ENCODE assay signal across 8 cellular contexts in the genomic region with DNA sequence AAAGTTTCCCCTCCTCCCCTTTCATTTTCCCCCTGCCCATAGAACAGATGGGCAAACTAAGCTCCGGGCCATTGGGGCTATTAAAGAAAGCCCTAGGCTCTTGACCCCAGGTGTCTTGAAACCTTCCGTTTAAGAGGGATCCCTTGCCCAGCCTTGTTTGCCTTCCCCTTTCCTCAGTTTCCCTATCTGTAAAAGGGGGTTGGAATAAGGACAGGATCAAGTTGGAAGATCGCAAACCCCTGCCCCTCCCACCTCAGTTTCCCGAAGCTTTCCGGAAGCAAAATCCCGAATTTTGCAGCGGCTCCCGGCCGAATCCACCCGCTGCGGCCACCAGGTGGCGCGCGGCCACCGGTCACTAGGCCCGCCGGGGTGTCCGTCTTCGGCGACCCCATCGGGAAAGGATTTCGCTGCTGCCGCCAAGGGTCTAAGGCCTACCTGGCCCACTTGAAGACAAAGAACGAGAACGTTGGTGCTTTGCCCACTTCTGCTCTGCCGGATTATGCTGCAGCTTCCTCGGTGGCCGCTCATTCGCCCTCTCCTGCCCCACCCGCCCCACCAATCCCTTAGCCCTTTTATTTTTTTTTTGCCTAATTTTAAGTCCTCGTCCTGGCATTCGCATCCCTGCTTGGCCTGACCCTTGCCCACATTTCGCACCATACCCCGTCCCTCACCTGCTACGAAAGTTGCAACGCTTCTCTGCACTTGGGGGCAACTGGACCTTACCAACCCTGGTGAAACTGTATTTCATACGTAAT. TPM values are rescaled to one million over a fixed set of nuclear protein-coding genes. Genes with fewer than 3 reads are reported as not detected.
A peak's percentile ranks its signal among the peaks of the same experiment; 100 is the strongest.
DNase-seq lines count a peak whose midpoint lies in the region; ATAC-seq and TF ChIP-seq lines count a peak whose summit lies in the region.

No MANE protein-coding gene starts in this region.

- no peaks in the 10 kb centered on the region for H3K9me3 Mint-ChIP-seq in activated T-cell treated with anti-CD3 and anti-CD28 coated beads, Interleukin-2, amount 50 U/mL, for 4 hours

- no peaks in the 10 kb centered on the region for H3K36me3 ChIP-seq in tibial nerve

- TF ChIP-seq EP300 in tibial nerve (IDR thresholded peaks at IDR 0.05): no peak

- peak overlapping the region; percentile 46 to 94 (median 73) for H3K4me3 ChIP-seq in tibial nerve

- peaks cover 39% of the 10 kb centered on the region for H3K4me1 Mint-ChIP-seq in activated T-cell treated with anti-CD3 and anti-CD28 coated beads, Interleukin-2, amount 50 U/mL, for 4 hours (ENCODE audit: low read depth)

- 19% methylated on average over 37 of the region's 37 CpGs for WGBS in tibial nerve, 2 donors

- H3K4me1 ChIP-seq in tibial nerve: peaks cover 0 to 66% (median 18%) of the 10 kb centered on the region in 4 donors

- no peak for TF ChIP-seq POLR2A in tibial nerve (IDR thresholded peaks at IDR 0.05)

- H3K36me3 Mint-ChIP-seq in activated T-cell treated with anti-CD3 and anti-CD28 coated beads, Interleukin-2, amount 50 U/mL, for 4 hours (ENCODE audit: insufficient read depth): no peaks in the 10 kb centered on the region

- peaks cover 0 to 9% of the 10 kb centered on the region in 2 donors for H3K27me3 ChIP-seq in tibial nerve

- peak overlapping the region; percentile 73 to 86 (median 78) for H3K27ac ChIP-seq in tibial nerve

- peaks cover 71% of the 10 kb centered on the region for H3K27me3 Mint-ChIP-seq in activated T-cell treated with anti-CD3 and anti-CD28 coated beads, Interleukin-2, amount 50 U/mL, for 4 hours (ENCODE audit: low read depth)

- peak overlapping the region; percentile 88 for H3K4me3 Mint-ChIP-seq in activated T-cell treated with anti-CD3 and anti-CD28 coated beads, Interleukin-2, amount 50 U/mL, for 4 hours

- no peaks in the 10 kb centered on the region for H3K9me3 ChIP-seq in tibial nerve

- in situ Hi-C loops in ACHN (cut with HindIII; ENCODE audit: low pct_ligation_motif_present, low pct_unique_long_range_greater_than_20kb, low sequenced_read_pairs): no loop called here

- peak; percentile 94 for TF ChIP-seq CTCF in GM12872 (IDR thresholded peaks at IDR 0.05; ENCODE audit: insufficient read depth, low read depth, low read length)
- TF ChIP-seq CTCF in tibial nerve (IDR thresholded peaks at IDR 0.05): peak; percentile 93 to 99 (median 98)

- DNase-seq in ACHN (peak; percentile 78), NCI-H226 (peak; percentile 47), fibroblast of peridontal ligament (ENCODE audit: extremely low read depth) (peak; percentile 74), myocyte (ENCODE audit: low read depth) (peak; percentile 77), tibial nerve (ENCODE audit: low spot score in 2 of 2) (peak in 1 of 2 donors; percentile 53)
- DNase-seq in activated T-cell treated with anti-CD3 and anti-CD28 coated beads, Interleukin-2, amount 50 U/mL, for 4 hours: no peak

- no peak for ATAC-seq in activated T-cell treated with anti-CD3 and anti-CD28 coated beads, Interleukin-2, amount 50 U/mL, for 4 hours
- ATAC-seq in GM21390 (IDR thresholded peaks at IDR 0.05; ENCODE audit: unreplicated experiment): no peak

RNA-seq across cellular contexts. Expression of gene NR6A1, which starts 0.9 kb away (rescaled TPM):
- total RNA-seq in activated T-cell treated with anti-CD3 and anti-CD28 coated beads, Interleukin-2, amount 50 U/mL, for 4 hours: 1 to 10 TPM; 2.3 to 3.5 (median 2.7) TPM
- total RNA-seq in myocyte (1.9 and 2.1 TPM in 2 replicates), tibial nerve (1 to 10 TPM; 1.7 to 8.4 (median 5.5) TPM)
- polyA plus RNA-seq in myocyte (2012): 0.95 TPM

RNA-seq across cellular contexts. Expression of gene OLFML2A, which starts 4.9 kb away (rescaled TPM):
- under 1 TPM in 1 of 3 donors, not detected in 2; 0.03 TPM for total RNA-seq in activated T-cell treated with anti-CD3 and anti-CD28 coated beads, Interleukin-2, amount 50 U/mL, for 4 hours
- total RNA-seq in myocyte: 253 and 530 TPM in 2 replicates
- 57.0 TPM for polyA plus RNA-seq in myocyte (2012)
- total RNA-seq in tibial nerve: 100 to 1,000 TPM in 2 of 4 donors, 10 to 100 TPM in 2; 44.7 to 328 (median 169) TPM

Comparison
In these comparisons a context has a peak if more than half of its experiments do, and no peak if none do; other contexts are left out.
1. RNA of gene OLFML2A, which starts 4.9 kb away (total RNA-seq): 253 to 530 TPM in myocyte and 44.7 to 328 TPM in tibial nerve; 0.03 TPM in activated T-cell treated with anti-CD3 and anti-CD28 coated beads, Interleukin-2, amount 50 U/mL, for 4 hours; every median in the first group is over 10 times any median in the second.